Comparison of ENCODE assay signal across 8 cellular contexts in the genomic region with DNA sequence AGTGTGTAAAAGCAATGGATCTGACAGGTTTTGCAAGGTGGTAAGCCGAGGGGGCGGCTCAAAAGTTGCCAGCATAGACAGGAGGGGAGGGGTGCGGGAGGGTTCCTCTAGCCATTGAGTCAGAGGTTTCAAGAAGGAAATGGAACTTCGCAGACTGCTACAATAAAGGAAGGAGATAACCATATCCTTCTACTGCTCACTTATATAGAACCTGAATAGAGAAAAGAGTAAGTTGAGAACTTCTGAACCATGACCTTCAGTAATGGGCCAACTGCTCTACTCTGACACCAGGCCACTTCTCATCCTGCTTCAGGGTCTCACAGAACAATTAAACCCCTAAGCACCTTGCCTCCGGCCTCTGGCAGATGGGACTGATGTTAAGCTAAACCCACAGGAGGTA. TPM values are rescaled to one million over a fixed set of nuclear protein-coding genes. Genes with fewer than 3 reads are reported as not detected.
DNase-seq lines count a peak whose midpoint lies in the region; ATAC-seq, FAIRE-seq and TF ChIP-seq lines count a peak whose summit lies in the region.

No MANE protein-coding gene starts in this region.

- TF ChIP-seq EP300 in HepG2 (IDR thresholded peaks at IDR 0.05; ENCODE audit: low read depth in 2 of 2, low read length in 2 of 2) (no peak), HepG2 (CRISPR knock-in tag; IDR thresholded peaks at IDR 0.05; ENCODE audit: borderline replicate concordance) (no peak)

- H3K27ac Mint-ChIP-seq in progenitor cell of endocrine pancreas, result no peak overlapping the region
- peak overlapping the region in 1 of 8 donors; percentile 45 for H3K27ac Mint-ChIP-seq in CD8-positive, alpha-beta memory T cell

- FAIRE-seq in HepG2 (lab: Jason Lieb, UNC), result no peak

- H4K20me1 ChIP-seq in osteoblast (ENCODE audit: insufficient read depth, low read length) (no peaks in the 10 kb centered on the region), HepG2 (ENCODE audit: insufficient read depth, low read length) (no peaks in the 10 kb centered on the region)

- H3K4me1 ChIP-seq in osteoblast (ENCODE audit: insufficient read depth, low read length), result no peaks in the 10 kb centered on the region
- peaks cover 3% of the 10 kb centered on the region for H3K4me1 ChIP-seq in CD8-positive, alpha-beta memory T cell (ENCODE audit: insufficient read depth, low read length)
- peaks cover 68% of the 10 kb centered on the region for H3K4me1 ChIP-seq in HepG2 (ENCODE audit: insufficient read depth, low read length)

- H3K4me3 Mint-ChIP-seq in progenitor cell of endocrine pancreas (ENCODE audit: low read depth), result no peak overlapping the region
- H3K4me3 Mint-ChIP-seq in CD8-positive, alpha-beta memory T cell, result no peak overlapping the region

- no TSS peak for BruUV-seq in HepG2 (replicated peaks; lab: Mats Ljungman, UMichigan)

- H3K79me2 ChIP-seq in osteoblast (ENCODE audit: insufficient read depth, low read length), result no peaks in the 10 kb centered on the region
- no peaks in the 10 kb centered on the region for H3K79me2 ChIP-seq in HepG2 (ENCODE audit: insufficient read depth, low read length)

- H3K27ac ChIP-seq in osteoblast (ENCODE audit: low read depth, low read length), result no peak overlapping the region
- no peak overlapping the region for H3K27ac ChIP-seq in CD8-positive, alpha-beta memory T cell (ENCODE audit: low read depth, low read length)
- no peak overlapping the region for H3K27ac ChIP-seq in HepG2 (ENCODE audit: extremely low read length, insufficient read depth, low read length)

- POLR2A ChIA-PET in CD8-positive, alpha-beta memory T cell (lab: Charles Lee), result no interaction called here
- POLR2A ChIA-PET in HepG2 (lab: Yijun Ruan, JAX), result no interaction called here

- H3K9ac ChIP-seq in HepG2 (ENCODE audit: insufficient read depth, low read depth, low read length), result no peak overlapping the region

- no peak overlapping the region for H3K4me3 ChIP-seq in osteoblast (ENCODE audit: insufficient read depth, low read length)
- H3K4me3 ChIP-seq in CD8-positive, alpha-beta memory T cell (ENCODE audit: low read length), result no peak overlapping the region
- no peak overlapping the region for H3K4me3 ChIP-seq in HepG2 (replicated peaks in 1 of 3; ENCODE audit: insufficient read depth in 1 of 3, low read depth in 2 of 3, low read length in 3 of 3)

- intact Hi-C loops in HepG2 (cut with micrococcal nuclease; ENCODE audit: unreplicated experiment), result no loop called here

- peaks cover 25% of the 10 kb centered on the region for H3K4me1 Mint-ChIP-seq in progenitor cell of endocrine pancreas (ENCODE audit: low read depth)
- H3K4me1 Mint-ChIP-seq in CD8-positive, alpha-beta memory T cell, result peaks cover 9 to 33% (median 13%) of the 10 kb centered on the region in 3 donors

- peaks cover 23% of the 10 kb centered on the region for H3K27me3 Mint-ChIP-seq in progenitor cell of endocrine pancreas
- peaks cover 0 to 5% of the 10 kb centered on the region in 2 donors for H3K27me3 Mint-ChIP-seq in CD8-positive, alpha-beta memory T cell

- no peak for TF ChIP-seq RAD21 in HepG2 (CRISPR knock-in tag; IDR thresholded peaks at IDR 0.05)

- H2AFZ ChIP-seq in osteoblast (ENCODE audit: low read length), result peak overlapping the region; percentile 9
- no peak overlapping the region for H2AFZ ChIP-seq in HepG2 (ENCODE audit: low read length)

- no peaks in the 10 kb centered on the region for H3K36me3 Mint-ChIP-seq in progenitor cell of endocrine pancreas (ENCODE audit: insufficient read depth)
- H3K36me3 Mint-ChIP-seq in CD8-positive, alpha-beta memory T cell, result no peaks in the 10 kb centered on the region

- in situ Hi-C loops in HepG2 (cut with HindIII; ENCODE audit: extremely low pct_ligation_motif_present, low pct_unique_long_range_greater_than_20kb), result no loop called here

- no peaks in the 10 kb centered on the region for H3K9me3 ChIP-seq in osteoblast (ENCODE audit: low read depth, low read length)
- no peaks in the 10 kb centered on the region for H3K9me3 ChIP-seq in CD8-positive, alpha-beta memory T cell (ENCODE audit: low read length)
- H3K9me3 ChIP-seq in HepG2 (ENCODE audit: low read length), result no peaks in the 10 kb centered on the region

- no peaks in the 10 kb centered on the region for H3K9me3 Mint-ChIP-seq in progenitor cell of endocrine pancreas (ENCODE audit: low read depth)
- no peaks in the 10 kb centered on the region for H3K9me3 Mint-ChIP-seq in CD8-positive, alpha-beta memory T cell

- 70% methylated on average over 5 of the region's 5 CpGs for WGBS in HepG2 (ENCODE audit: low lambda C conversion rate)

- no peak for TF ChIP-seq POLR2A in HepG2 (IDR thresholded peaks at IDR 0.05; ENCODE audit: insufficient read depth in 1 of 2, low read depth in 2 of 2, low read length in 2 of 2)

- TF ChIP-seq CTCF in osteoblast (IDR thresholded peaks at IDR 0.05; ENCODE audit: extremely low read depth, low read depth, low read length) (no peak), progenitor cell of endocrine pancreas (IDR thresholded peaks at IDR 0.05; ENCODE audit: unreplicated experiment) (no peak), HepG2 (CRISPR knock-in tag; IDR thresholded peaks at IDR 0.05) (no peak)

- H3K36me3 ChIP-seq in osteoblast (ENCODE audit: insufficient read depth, low read length) (no peaks in the 10 kb centered on the region), HepG2 (replicated peaks in 1 of 2; ENCODE audit: control insufficient read depth in 1 of 2, insufficient read depth in 2 of 2, low read length in 2 of 2) (no peaks in the 10 kb centered on the region)
- H3K36me3 ChIP-seq in CD8-positive, alpha-beta memory T cell (ENCODE audit: insufficient read depth, low read length), result no peaks in the 10 kb centered on the region

- peak; percentile 73 for ATAC-seq in GM18867 (IDR thresholded peaks at IDR 0.05; ENCODE audit: unreplicated experiment)
- ATAC-seq in HG02571 (IDR thresholded peaks at IDR 0.05; ENCODE audit: unreplicated experiment), result peak; percentile 45
- ATAC-seq in HepG2, result no peak

- H3K4me2 ChIP-seq in osteoblast (ENCODE audit: insufficient read depth, low read length) (no peak overlapping the region), HepG2 (ENCODE audit: low read depth, low read length) (no peak overlapping the region)

- CTCF ChIA-PET in CD8-positive, alpha-beta memory T cell (lab: Charles Lee), result no interaction called here
- CTCF ChIA-PET in HepG2 (lab: Yijun Ruan, JAX; ENCODE audit: low intra/inter-chr PET ratio, low total read pairs), result no interaction called here

- DNase-seq in NOMO-1 (lab: John Stamatoyannopoulos, UW; ENCODE audit: unreplicated experiment in 2 of 2) (peak; percentile 55 to 85), osteoblast (ENCODE audit: insufficient read length, low spot score, missing footprints) (no peak), HuH-7.5 (ENCODE audit: low spot score) (no peak), progenitor cell of endocrine pancreas (ENCODE audit: low spot score, unreplicated experiment) (no peak), HepG2 (ENCODE audit: low spot score) (no peak)
- DNase-seq in CD8-positive, alpha-beta memory T cell, result no peak

- H3K27me3 ChIP-seq in osteoblast (ENCODE audit: insufficient read depth, low read length) (no peaks in the 10 kb centered on the region), HepG2 (ENCODE audit: control insufficient read depth in 1 of 2, insufficient read depth in 2 of 2, low read length in 2 of 2) (no peaks in the 10 kb centered on the region)
- no peaks in the 10 kb centered on the region for H3K27me3 ChIP-seq in CD8-positive, alpha-beta memory T cell (ENCODE audit: insufficient read depth, low read length, poor library complexity, severe bottlenecking)

TF ChIP-seq in HepG2, 621 proteins besides CTCF, POLR2A, EP300 and RAD21 (continues in another document):
- TF ChIP-seq IKZF5 (CRISPR knock-in tag; IDR thresholded peaks at IDR 0.05), result no peak
- no peak for TF ChIP-seq NFRKB (IDR thresholded peaks at IDR 0.05)
- no peak for TF ChIP-seq KMT2A (CRISPR knock-in tag; IDR thresholded peaks at IDR 0.05)
- TF ChIP-seq GTF3A (CRISPR knock-in tag; conservative IDR thresholded peaks at IDR 0.05), result no peak
- no peak for TF ChIP-seq ATF7 (IDR thresholded peaks at IDR 0.05)
- no peak for TF ChIP-seq ATF7 (CRISPR knock-in tag; IDR thresholded peaks at IDR 0.05)
- no peak for TF ChIP-seq ZNF446 (CRISPR knock-in tag; IDR thresholded peaks at IDR 0.05)

RNA-seq across cellular contexts. Expression of gene BCAR3, which starts 26.3 kb away (rescaled TPM):
- total RNA-seq in osteoblast (34.0 and 37.1 TPM in 2 replicates), progenitor cell of endocrine pancreas (7.1 and 10.5 TPM in 2 replicates), HepG2 (2016; rRNA removed; fragmentation: Illumina TruSeq; extraction: Trizol) (4.8 and 5.5 TPM in 2 replicates)
- under 1 TPM; 0.62 to 0.77 TPM for total RNA-seq in CD8-positive, alpha-beta memory T cell
- 0.32 TPM for polyA plus RNA-seq in CD8-positive, alpha-beta memory T cell
- total RNA-seq in HepG2 (2016; cell fraction: cytosol; rRNA removed; fragmentation: Illumina TruSeq; extraction: Trizol; ENCODE audit: low read depth), result 2.6 and 3.2 TPM in 2 replicates
- total RNA-seq in HepG2 (2016; cell fraction: insoluble cytoplasmic fraction; rRNA removed; fragmentation: Illumina TruSeq; extraction: Trizol), result 4.7 and 5.1 TPM in 2 replicates
- total RNA-seq in HepG2 (2016; cell fraction: membrane; rRNA removed; fragmentation: Illumina TruSeq; extraction: Trizol), result 3.3 and 3.5 TPM in 2 replicates
- total RNA-seq in HepG2 (2016; cell fraction: nucleus; rRNA removed; fragmentation: Illumina TruSeq; extraction: Trizol), result 4.6 TPM in 2 replicates
- 3.6 and 5.4 TPM in 2 replicates for polyA plus RNA-seq in HepG2 (2011; rRNA removed)
- polyA plus RNA-seq in HepG2 (2011; cell fraction: cytosol; rRNA removed), result 3.1 and 3.4 TPM in 2 replicates
- polyA plus RNA-seq in HepG2 (2011; cell fraction: nucleus; rRNA removed), result 6.8 and 8.6 TPM in 2 replicates
- 4.7 and 5.8 TPM in 2 replicates for polyA plus RNA-seq in HepG2 (2012)
- 0.58 and 0.79 TPM in 2 replicates for polyA plus RNA-seq in HepG2 (2016; cell fraction: cytosol; fragmentation: Illumina TruSeq; extraction: Trizol; ENCODE audit: low read depth)
- 4.8 and 6.3 TPM in 2 replicates for polyA plus RNA-seq in HepG2 (2016; cell fraction: insoluble cytoplasmic fraction; fragmentation: Illumina TruSeq; extraction: Trizol; ENCODE audit: low read depth)
- polyA plus RNA-seq in HepG2 (2016; cell fraction: membrane; fragmentation: Illumina TruSeq; extraction: Trizol; ENCODE audit: low read depth), result 1.2 and 1.6 TPM in 2 replicates
- polyA plus RNA-seq in HepG2 (2016; cell fraction: nucleus; fragmentation: Illumina TruSeq; extraction: Trizol; ENCODE audit: insufficient read depth, low read depth), result 3.7 and 6.7 TPM in 2 replicates
- 8.2 and 39.9 TPM in 2 replicates for polyA minus RNA-seq in HepG2 (2011; rRNA and poly(A)+ RNA removed; ENCODE audit: low replicate concordance)
- polyA minus RNA-seq in HepG2 (2011; cell fraction: cytosol; rRNA and poly(A)+ RNA removed), result 7.6 and 8.4 TPM in 2 replicates
- polyA minus RNA-seq in HepG2 (2011; cell fraction: nucleus; rRNA and poly(A)+ RNA removed), result 10.4 and 10.6 TPM in 2 replicates

Comparison
In these comparisons a context has a peak if more than half of its experiments do, and no peak if none do; other contexts are left out.
1. DNase-seq: peak in NOMO-1 (2 of 2); none in osteoblast (single experiment), HuH-7.5 (single experiment), progenitor cell of endocrine pancreas (single experiment), CD8-positive, alpha-beta memory T cell (0 of 5) and HepG2 (single experiment).